In the genomic region with DNA sequence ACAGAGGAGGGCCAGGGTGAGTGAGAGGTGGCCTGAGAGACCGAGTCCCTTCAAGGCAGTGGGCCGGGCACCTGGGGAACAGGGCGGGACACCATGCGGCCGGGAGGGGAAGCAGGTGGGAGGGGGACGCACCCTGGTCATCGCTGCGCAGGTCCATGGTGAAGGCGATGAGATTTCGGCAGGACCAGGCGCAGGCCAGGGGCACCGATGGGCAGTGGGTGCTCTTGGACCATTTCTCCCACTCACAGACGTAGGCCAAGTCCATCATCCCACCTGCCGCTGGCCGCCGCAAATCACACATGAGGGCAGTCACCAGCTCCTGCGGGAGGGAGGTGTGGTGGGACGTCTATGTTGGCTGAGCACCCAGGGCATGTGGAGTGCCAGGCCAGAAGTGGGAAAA, we compare ENCODE assay signal across 1 cellular context.
TF ChIP-seq lines count a peak whose summit lies in the region.

No MANE protein-coding gene starts in this region.

TF ChIP-seq in GM12878, 131 proteins besides CTCF, POLR2A, EP300 and RAD21:
- TF ChIP-seq IRF3 (IDR thresholded peaks at IDR 0.05): no peak
- TF ChIP-seq RUNX3 (IDR thresholded peaks at IDR 0.05; ENCODE audit: low read length): no peak
- TF ChIP-seq, protein P1, sequence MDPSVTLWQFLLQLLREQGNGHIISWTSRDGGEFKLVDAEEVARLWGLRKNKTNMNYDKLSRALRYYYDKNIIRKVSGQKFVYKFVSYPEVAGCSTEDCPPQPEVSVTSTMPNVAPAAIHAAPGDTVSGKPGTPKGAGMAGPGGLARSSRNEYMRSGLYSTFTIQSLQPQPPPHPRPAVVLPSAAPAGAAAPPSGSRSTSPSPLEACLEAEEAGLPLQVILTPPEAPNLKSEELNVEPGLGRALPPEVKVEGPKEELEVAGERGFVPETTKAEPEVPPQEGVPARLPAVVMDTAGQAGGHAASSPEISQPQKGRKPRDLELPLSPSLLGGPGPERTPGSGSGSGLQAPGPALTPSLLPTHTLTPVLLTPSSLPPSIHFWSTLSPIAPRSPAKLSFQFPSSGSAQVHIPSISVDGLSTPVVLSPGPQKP (IDR thresholded peaks at IDR 0.05; ENCODE audit: low read depth, low read length): no peak
- TF ChIP-seq CEBPZ (IDR thresholded peaks at IDR 0.05; ENCODE audit: low read depth, low read length): no peak
- no peak for TF ChIP-seq TARDBP (IDR thresholded peaks at IDR 0.05; ENCODE audit: borderline replicate concordance)
- TF ChIP-seq CHD2 (IDR thresholded peaks at IDR 0.05; ENCODE audit: borderline replicate concordance, low read depth, low read length): no peak
- TF ChIP-seq SRF (IDR thresholded peaks at IDR 0.05; ENCODE audit: low read depth in 2 of 2, low read length in 2 of 2): no peak
- no peak for TF ChIP-seq PAX5 (IDR thresholded peaks at IDR 0.05; ENCODE audit: borderline replicate concordance, low read depth, low read length)
- TF ChIP-seq PBX3 (IDR thresholded peaks at IDR 0.05; ENCODE audit: insufficient replicate concordance, low read depth, low read length): no peak
- TF ChIP-seq SREBF2 (IDR thresholded peaks at IDR 0.05; ENCODE audit: low read length): no peak
- TF ChIP-seq, protein P2, sequence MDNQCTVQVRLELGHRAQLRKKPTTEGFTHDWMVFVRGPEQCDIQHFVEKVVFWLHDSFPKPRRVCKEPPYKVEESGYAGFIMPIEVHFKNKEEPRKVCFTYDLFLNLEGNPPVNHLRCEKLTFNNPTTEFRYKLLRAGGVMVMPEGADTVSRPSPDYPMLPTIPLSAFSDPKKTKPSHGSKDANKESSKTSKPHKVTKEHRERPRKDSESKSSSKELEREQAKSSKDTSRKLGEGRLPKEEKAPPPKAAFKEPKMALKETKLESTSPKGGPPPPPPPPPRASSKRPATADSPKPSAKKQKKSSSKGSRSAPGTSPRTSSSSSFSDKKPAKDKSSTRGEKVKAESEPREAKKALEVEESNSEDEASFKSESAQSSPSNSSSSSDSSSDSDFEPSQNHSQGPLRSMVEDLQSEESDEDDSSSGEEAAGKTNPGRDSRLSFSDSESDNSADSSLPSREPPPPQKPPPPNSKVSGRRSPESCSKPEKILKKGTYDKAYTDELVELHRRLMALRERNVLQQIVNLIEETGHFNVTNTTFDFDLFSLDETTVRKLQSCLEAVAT (IDR thresholded peaks at IDR 0.05): no peak
- no peak for TF ChIP-seq MTA3 (IDR thresholded peaks at IDR 0.05; ENCODE audit: borderline replicate concordance, low read length)
- TF ChIP-seq TBL1XR1 (IDR thresholded peaks at IDR 0.05; ENCODE audit: low read depth, low read length): no peak
- no peak for TF ChIP-seq TCF3 (IDR thresholded peaks at IDR 0.05; ENCODE audit: borderline replicate concordance, insufficient read depth, low read depth, low read length)
